In genomic region chr19:51926426-51926783, GRCh38 we compare ENCODE assay signal across 8 cellular contexts. TPM values are rescaled to one million over a fixed set of nuclear protein-coding genes. Genes with fewer than 3 reads are reported as not detected.
A peak's percentile ranks its signal among the peaks of the same experiment; 100 is the strongest.
DNase-seq lines count a peak whose midpoint lies in the region; ATAC-seq and TF ChIP-seq lines count a peak whose summit lies in the region.

No MANE protein-coding gene starts in this region.

- H3K27me3 Mint-ChIP-seq in CD4-positive, alpha-beta T cell, result no peaks in the 10 kb centered on the region

- intact Hi-C loops in CD4-positive, alpha-beta T cell (cut with DNase I, micrococcal nuclease), result loop anchor here (1.0 to 10.0 kb wide), 5 partner anchors 21 to 332 kb away; partner anchors contain the start of genes ZNF577 (in 1 of the 2), ZNF614 (in 1 of the 2) and ZNF649 (in 1 of the 2)

- in situ Hi-C loops in ACHN (cut with HindIII; ENCODE audit: low pct_ligation_motif_present, low pct_unique_long_range_greater_than_20kb, low sequenced_read_pairs), result no loop called here

- peak; percentile 12 for TF ChIP-seq CTCF in CD4-positive, alpha-beta T cell (IDR thresholded peaks at IDR 0.05)
- TF ChIP-seq CTCF in Peyer's patch (IDR thresholded peaks at IDR 0.05) (no peak), epithelial cell of proximal tubule (conservative IDR thresholded peaks at IDR 0.05; ENCODE audit: low read depth, low read length) (no peak), osteoblast (IDR thresholded peaks at IDR 0.05; ENCODE audit: extremely low read depth, low read depth, low read length) (no peak)

- H3K36me3 ChIP-seq in Peyer's patch, result peaks cover 0 to 19% (median 3%) of the 10 kb centered on the region in 3 donors
- peaks cover 9% of the 10 kb centered on the region for H3K36me3 ChIP-seq in osteoblast (ENCODE audit: insufficient read depth, low read length)

- H3K4me1 ChIP-seq in Peyer's patch (peaks cover 0 to 6% (median 2%) of the 10 kb centered on the region in 4 donors), osteoblast (ENCODE audit: insufficient read depth, low read length) (peaks cover 7% of the 10 kb centered on the region)

- CTCF ChIA-PET in CD4-positive, alpha-beta T cell (lab: Charles Lee), result interaction anchor here (1.5 kb wide), 1 partner anchor 81 kb away, joined by 3 read pairs; the partner anchor contains the start of gene ZNF615

- peaks cover 93% of the 10 kb centered on the region for H3K36me3 Mint-ChIP-seq in CD4-positive, alpha-beta T cell (ENCODE audit: low read depth)

- POLR2A ChIA-PET in CD4-positive, alpha-beta T cell (lab: Charles Lee), result interaction anchor here (0.8 to 1.1 kb wide), 3 partner anchors 22 to 263 kb away, joined by 3 to 4 read pairs (median 3); partner anchors contain the start of gene PPP2R1A

- H3K27ac ChIP-seq in CD4-positive, alpha-beta T cell (ENCODE audit: low read depth, low read length), result peak overlapping the region; percentile 55
- peak overlapping the region; percentile 66 to 87 (median 84) for H3K27ac ChIP-seq in Peyer's patch
- H3K27ac ChIP-seq in osteoblast (ENCODE audit: low read depth, low read length), result no peak overlapping the region

- H3K4me3 ChIP-seq in Peyer's patch (peak overlapping the region; percentile 68 to 96 (median 81)), epithelial cell of proximal tubule (ENCODE audit: low read depth, low read length) (peak overlapping the region; percentile 79), osteoblast (ENCODE audit: insufficient read depth, low read length) (peak overlapping the region; percentile 95)

- H4K20me1 ChIP-seq in osteoblast (ENCODE audit: insufficient read depth, low read length), result no peaks in the 10 kb centered on the region

- no peak for TF ChIP-seq POLR2A in Peyer's patch (IDR thresholded peaks at IDR 0.05)

- peak overlapping the region; percentile 97 for H3K4me3 Mint-ChIP-seq in CD4-positive, alpha-beta T cell

- no peak for DNase-seq in CD4-positive, alpha-beta T cell
- DNase-seq in Peyer's patch (no peak), epithelial cell of proximal tubule (ENCODE audit: low read depth) (no peak), osteoblast (ENCODE audit: insufficient read length, low spot score, missing footprints) (no peak), ACHN (no peak), DMS79 treated with DMSO at 0.1 percent for 48 hours (lab: John Stamatoyannopoulos, UW) (no peak), amygdala (lab: John Stamatoyannopoulos, UW) (no peak), ureter (ENCODE audit: low spot score) (no peak)

- H3K4me2 ChIP-seq in osteoblast (ENCODE audit: insufficient read depth, low read length), result peak overlapping the region; percentile 82

- ATAC-seq in CD4-positive, alpha-beta T cell (ENCODE audit: poor library complexity), result no peak

- peak overlapping the region; percentile 91 for H2AFZ ChIP-seq in osteoblast (ENCODE audit: low read length)

- peaks cover 36% of the 10 kb centered on the region for H3K4me1 Mint-ChIP-seq in CD4-positive, alpha-beta T cell (ENCODE audit: low read depth)

- peaks cover 49% of the 10 kb centered on the region for H3K9me3 ChIP-seq in CD4-positive, alpha-beta T cell (ENCODE audit: control insufficient read depth, low read length)
- H3K9me3 ChIP-seq in Peyer's patch (peaks cover 0 to 34% (median 13%) of the 10 kb centered on the region in 4 donors), osteoblast (ENCODE audit: low read depth, low read length) (peaks cover 13% of the 10 kb centered on the region)

- H3K27ac Mint-ChIP-seq in CD4-positive, alpha-beta T cell, result peak overlapping the region; percentile 86

- H3K27me3 ChIP-seq in CD4-positive, alpha-beta T cell (ENCODE audit: control insufficient read depth, insufficient read depth, low read length), result no peaks in the 10 kb centered on the region
- H3K27me3 ChIP-seq in Peyer's patch (no peaks in the 10 kb centered on the region), osteoblast (ENCODE audit: insufficient read depth, low read length) (no peaks in the 10 kb centered on the region)

- H3K9me3 Mint-ChIP-seq in CD4-positive, alpha-beta T cell, result peaks cover 24% of the 10 kb centered on the region

- H3K79me2 ChIP-seq in osteoblast (ENCODE audit: insufficient read depth, low read length), result peaks cover 13% of the 10 kb centered on the region

RNA-seq across cellular contexts. Expression of gene ZNF613, which starts 0.9 kb away (rescaled TPM):
- 1 to 10 TPM in 1 of 2 experiments, under 1 TPM in 1; 0.67 to 1.3 TPM for total RNA-seq in CD4-positive, alpha-beta T cell
- total RNA-seq in Peyer's patch (1 to 10 TPM; 2.4 to 9.8 (median 6.0) TPM), epithelial cell of proximal tubule (5.5 and 8.3 TPM in 2 replicates), osteoblast (6.5 and 8.0 TPM in 2 replicates), ureter (10.2 TPM)

RNA-seq across cellular contexts. Expression of gene ZNF649, which starts 21.6 kb away (rescaled TPM):
- total RNA-seq in CD4-positive, alpha-beta T cell, result 10 to 100 TPM; 13.0 to 13.2 TPM
- total RNA-seq in Peyer's patch (10 to 100 TPM in 1 of 4 donors, 1 to 10 TPM in 3; 3.5 to 12.4 (median 9.4) TPM), epithelial cell of proximal tubule (5.4 and 15.6 TPM in 2 replicates), osteoblast (5.4 and 7.7 TPM in 2 replicates), ureter (23.6 TPM)

RNA-seq across cellular contexts. Expression of gene ZNF577, which starts 38.7 kb away (rescaled TPM):
- total RNA-seq in CD4-positive, alpha-beta T cell, result 10 to 100 TPM in 1 of 2 experiments, 1 to 10 TPM in 1; 8.0 to 10.3 TPM
- total RNA-seq in Peyer's patch, result 10 to 100 TPM; 10.7 to 66.8 (median 26.1) TPM
- 2.2 TPM in 2 replicates for total RNA-seq in epithelial cell of proximal tubule
- total RNA-seq in osteoblast, result 10.5 and 12.1 TPM in 2 replicates
- 21.5 TPM for total RNA-seq in ureter
